Comparison of ENCODE assay signal across 7 cellular contexts in genomic region chr3:75431120-75431519, GRCh38.
DNase-seq lines count a peak whose midpoint lies in the region; ATAC-seq and TF ChIP-seq lines count a peak whose summit lies in the region.
"Not testable (repeated sequence)": the region's sequence is repeated elsewhere in the genome, so short reads cannot be mapped to it uniquely, and the experiment has no call there.

No MANE protein-coding gene starts in this region.

- H3K23ac ChIP-seq in IMR-90 (ENCODE audit: low read depth, low read length), result not testable (repeated sequence)

- not testable (repeated sequence) for BruUV-seq in IMR-90 (replicated peaks; lab: Mats Ljungman, UMichigan)

- H3K27ac Mint-ChIP-seq in CD4-positive, alpha-beta T cell, result not testable (repeated sequence)
- H3K27ac Mint-ChIP-seq in endothelial cell (ENCODE audit: unreplicated experiment), result peak overlapping the region; percentile 36

- not testable (repeated sequence) for H3K27ac ChIP-seq in CD4-positive, alpha-beta T cell (ENCODE audit: low read depth, low read length); IMR-90 (ENCODE audit: insufficient read depth, low read length)
- H3K27ac ChIP-seq in SJCRH30, result peak overlapping the region; percentile 32

- not testable (repeated sequence) for H3K4me2 ChIP-seq in IMR-90 (ENCODE audit: low read depth, low read length)

- intact Hi-C loops in CD4-positive, alpha-beta T cell (cut with DNase I, micrococcal nuclease); posterior cingulate gyrus (cut with DNase I): not testable (repeated sequence)
- intact Hi-C loops in IMR-90 (cut with micrococcal nuclease), result loop anchor here (10.0 kb wide), 1 partner anchor 674 kb away; no protein-coding TSS in a partner anchor

- not testable (repeated sequence) for TF ChIP-seq RAD21 in IMR-90 (IDR thresholded peaks at IDR 0.05; ENCODE audit: low read length)

- peak overlapping the region; percentile 38 for H3K4me3 Mint-ChIP-seq in CD4-positive, alpha-beta T cell
- H3K4me3 Mint-ChIP-seq in endothelial cell (ENCODE audit: unreplicated experiment), result not testable (repeated sequence)

- H3K36me3 ChIP-seq in BE2C, SJCRH30: not testable (repeated sequence)
- H3K36me3 ChIP-seq in IMR-90 (ENCODE audit: control insufficient read depth, insufficient read depth, low read length), result peaks cover 15% of the 10 kb centered on the region

- POLR2A ChIA-PET in CD4-positive, alpha-beta T cell (lab: Charles Lee); IMR-90 (lab: Charles Lee; ENCODE audit: unreplicated experiment): not testable (repeated sequence)

- peak overlapping the region; percentile 67; the same call in 1 of the 2 replicates for H2AK5ac ChIP-seq in IMR-90 (ENCODE audit: low read depth, low read length)

- H4K91ac ChIP-seq in IMR-90 (ENCODE audit: insufficient read depth, low read depth, low read length), result not testable (repeated sequence)

- 0 out of 3 replicates have a peak overlapping the region, but pooled peaks have one; percentile 68 for H2BK15ac ChIP-seq in IMR-90 (ENCODE audit: low read depth, low read length)

- not testable (repeated sequence) for H3K14ac ChIP-seq in IMR-90 (replicated peaks; ENCODE audit: low read depth, low read length)

- dilution Hi-C loops in IMR-90 (cut with HindIII; ENCODE audit: low sequenced_read_pairs, unreplicated experiment), result not testable (repeated sequence)

- H3K4me1 ChIP-seq in BE2C, result not testable (repeated sequence)
- H3K4me1 ChIP-seq in IMR-90 (ENCODE audit: control insufficient read depth, insufficient read depth, low read length), result peaks cover 13% of the 10 kb centered on the region
- peaks cover 22% of the 10 kb centered on the region; the same call in 1 of the 2 replicates for H3K4me1 ChIP-seq in SJCRH30

- not testable (repeated sequence) for ATAC-seq in CD4-positive, alpha-beta T cell (ENCODE audit: poor library complexity); IMR-90 (ENCODE audit: low read depth)

- H3K4me1 Mint-ChIP-seq in CD4-positive, alpha-beta T cell (ENCODE audit: low read depth), result peaks cover 29% of the 10 kb centered on the region
- H3K4me1 Mint-ChIP-seq in endothelial cell (ENCODE audit: unreplicated experiment), result peaks cover 12% of the 10 kb centered on the region

- H3K9ac ChIP-seq in IMR-90 (ENCODE audit: low read depth, low read length), result not testable (repeated sequence)

- in situ Hi-C loops in IMR-90 (cut with MboI; ENCODE audit: low sequenced_read_pairs), result not testable (repeated sequence)

- H3K4ac ChIP-seq in IMR-90 (ENCODE audit: low read depth, low read length), result not testable (repeated sequence)

- not testable (repeated sequence) for H3K9me3 Mint-ChIP-seq in CD4-positive, alpha-beta T cell; endothelial cell (ENCODE audit: unreplicated experiment)

- not testable (repeated sequence) for H3K27me3 ChIP-seq in BE2C; CD4-positive, alpha-beta T cell (ENCODE audit: control insufficient read depth, insufficient read depth, low read length); IMR-90 (ENCODE audit: control insufficient read depth, insufficient read depth, low read length); SJCRH30

- not testable (repeated sequence) for H3K27me3 Mint-ChIP-seq in CD4-positive, alpha-beta T cell
- H3K27me3 Mint-ChIP-seq in endothelial cell (ENCODE audit: unreplicated experiment), result peaks cover 16% of the 10 kb centered on the region

- peaks cover 7 to 25% of the 10 kb centered on the region in 2 experiments; a peak in 2 of 4 replicates for H3K79me1 ChIP-seq in IMR-90 (ENCODE audit: low read depth in 1 of 2, low read length in 2 of 2)

- 95% methylated on average over 3 of the region's 6 CpGs; no CpG with 5 or more reads in 1 of the 2 experiments for WGBS in IMR-90 (ENCODE audit: extremely low coverage in 2 of 2, insufficient read length in 1 of 2), 2 experiments

- not testable (repeated sequence) for TF ChIP-seq CTCF in BE2C (IDR thresholded peaks at IDR 0.05; ENCODE audit: low read depth, low read length); CD4-positive, alpha-beta T cell (IDR thresholded peaks at IDR 0.05); IMR-90 (conservative IDR thresholded peaks at IDR 0.05; ENCODE audit: low read depth, low read length); endothelial cell (IDR thresholded peaks at IDR 0.05; ENCODE audit: unreplicated experiment)

- not testable (repeated sequence) for H2AK9ac ChIP-seq in IMR-90 (replicated peaks; ENCODE audit: low read depth, low read length, poor library complexity)

- not testable (repeated sequence) for TF ChIP-seq POLR2A in IMR-90 (IDR thresholded peaks at IDR 0.05; ENCODE audit: low read depth, low read length)

- not testable (repeated sequence) for H2BK120ac ChIP-seq in IMR-90 (ENCODE audit: low read depth, low read length)

- H4K20me1 ChIP-seq in IMR-90 (ENCODE audit: insufficient read depth, low read length), result peaks cover 11% of the 10 kb centered on the region

- DNase-seq in BE2C (peak; percentile 62), SJCRH30 (peak; percentile 34 to 39), myocyte (ENCODE audit: low read depth) (peak; percentile 42), posterior cingulate gyrus (peak in 6 of 10 donors; percentile 18 to 89 (median 60))
- not testable (repeated sequence) for DNase-seq in CD4-positive, alpha-beta T cell; IMR-90; endothelial cell (ENCODE audit: low spot score)

- H4K8ac ChIP-seq in IMR-90 (ENCODE audit: low read depth in 2 of 2, low read length in 2 of 2), result not testable (repeated sequence)

- not testable (repeated sequence) for H3K56ac ChIP-seq in IMR-90 (ENCODE audit: extremely low read depth, insufficient read depth, low read length)

- peaks cover 28% of the 10 kb centered on the region for H3K36me3 Mint-ChIP-seq in CD4-positive, alpha-beta T cell (ENCODE audit: low read depth)
- peaks cover 12% of the 10 kb centered on the region for H3K36me3 Mint-ChIP-seq in endothelial cell (ENCODE audit: low read depth, unreplicated experiment)

- CTCF ChIA-PET in CD4-positive, alpha-beta T cell (lab: Charles Lee); IMR-90 (lab: Yijun Ruan, JAX): not testable (repeated sequence)

- not testable (repeated sequence) for H2BK5ac ChIP-seq in IMR-90 (ENCODE audit: low read depth, low read length, poor library complexity, severe bottlenecking)

- H2BK20ac ChIP-seq in IMR-90 (ENCODE audit: low read depth, low read length), result not testable (repeated sequence)

- H4K5ac ChIP-seq in IMR-90 (ENCODE audit: low read depth, low read length), result not testable (repeated sequence)

- not testable (repeated sequence) for H3K9me3 ChIP-seq in BE2C; CD4-positive, alpha-beta T cell (ENCODE audit: control insufficient read depth, low read length); IMR-90 (ENCODE audit: control insufficient read depth, insufficient read depth, low read length); SJCRH30 (replicated peaks)

- not testable (repeated sequence) for H3K4me3 ChIP-seq in BE2C (ENCODE audit: low read depth, low read length); IMR-90 (ENCODE audit: insufficient read depth, low read depth, low read length); SJCRH30

- not testable (repeated sequence) for H2AFZ ChIP-seq in IMR-90 (replicated peaks; ENCODE audit: low read length, poor library complexity)

- H3K18ac ChIP-seq in IMR-90 (ENCODE audit: low read depth, low read length), result not testable (repeated sequence)

- not testable (repeated sequence) for H3K9me1 ChIP-seq in IMR-90 (ENCODE audit: insufficient read depth, low read length)
